20 cellular contexts compared by ENCODE assay signal in the genomic region with DNA sequence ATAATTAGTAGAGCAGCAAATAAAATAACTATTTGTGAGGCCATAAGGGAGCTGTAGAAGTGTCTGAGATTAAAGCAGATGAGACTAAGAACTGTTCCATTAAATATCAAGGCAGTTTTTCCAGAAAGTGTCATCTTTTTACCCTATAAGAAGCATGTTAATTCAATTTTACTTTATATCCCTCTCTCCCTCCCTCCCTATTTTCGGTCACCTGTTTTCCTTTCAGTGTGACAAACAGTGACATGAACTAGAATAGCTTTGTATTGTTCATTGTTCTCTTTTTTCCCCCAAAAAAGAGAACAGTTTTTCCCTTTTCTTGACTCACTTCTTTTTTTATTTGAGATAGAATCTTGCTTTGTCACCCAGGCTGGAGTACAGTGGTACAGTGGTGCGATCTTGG.
"Had no signal": no experiment of that assay in that cellular context is flagged by ENCODE, and none has a peak within 500 bp of the region (broad histone marks: within the 10 kb centered on the region; RNA-seq: fewer than 3 reads in every experiment).

No MANE protein-coding gene starts in this region.

- H3K27me3 Mint-ChIP-seq: activated CD4-positive, alpha-beta memory T cell treated with anti-CD3 and anti-CD28 coated beads for 36 hours; activated CD4-positive, alpha-beta T cell treated with anti-CD3 and anti-CD28 coated beads, Interleukin-2, amount 10 ng/mL, durations not matched to agents 7 days and 5 days; activated naive CD4-positive, alpha-beta T cell treated with anti-CD3 and anti-CD28 coated beads, Interleukin-2, amount 10 ng/mL, durations not matched to agents 7 days and 5 days; activated naive CD8-positive, alpha-beta T cell treated with anti-CD3 and anti-CD28 coated beads for 36 hours; T-helper 17 cell had no signal

- H3K27ac ChIP-seq: VCaP had no signal

- H3K9me3 Mint-ChIP-seq: activated CD4-positive, alpha-beta memory T cell treated with anti-CD3 and anti-CD28 coated beads for 36 hours; activated CD4-positive, alpha-beta T cell treated with anti-CD3 and anti-CD28 coated beads, Interleukin-2, amount 10 ng/mL, durations not matched to agents 7 days and 5 days; activated naive CD4-positive, alpha-beta T cell treated with anti-CD3 and anti-CD28 coated beads, Interleukin-2, amount 10 ng/mL, durations not matched to agents 7 days and 5 days; activated naive CD8-positive, alpha-beta T cell treated with anti-CD3 and anti-CD28 coated beads for 36 hours; activated T-cell treated with anti-CD3 and anti-CD28 coated beads, Interleukin-2, amount 50 U/mL, for 72 hours; activated T-helper 2 cell treated with anti-CD3 and anti-CD28 coated beads, Interferon-gamma antibody, Interleukin-2, Interleukin-4, amounts not matched to agents 10 μg/mL and 5 μg/mL and 100 μg/mL, durations not matched to agents 14 hours and 24 hours and 36 hours had no signal

- H3K4me1 Mint-ChIP-seq: activated CD4-positive, alpha-beta T cell treated with anti-CD3 and anti-CD28 coated beads, Interleukin-2, amount 10 ng/mL, durations not matched to agents 7 days and 5 days; activated naive CD4-positive, alpha-beta T cell treated with anti-CD3 and anti-CD28 coated beads, Interleukin-2, amount 10 ng/mL, durations not matched to agents 7 days and 5 days; activated naive CD8-positive, alpha-beta T cell treated with anti-CD3 and anti-CD28 coated beads for 36 hours had no signal

- H3K27ac Mint-ChIP-seq: activated CD4-positive, alpha-beta memory T cell treated with anti-CD3 and anti-CD28 coated beads for 36 hours; activated CD4-positive, alpha-beta T cell treated with anti-CD3 and anti-CD28 coated beads, Interleukin-2, amount 10 ng/mL, durations not matched to agents 7 days and 5 days; activated naive CD4-positive, alpha-beta T cell treated with anti-CD3 and anti-CD28 coated beads, Interleukin-2, amount 10 ng/mL, durations not matched to agents 7 days and 5 days; activated naive CD8-positive, alpha-beta T cell treated with anti-CD3 and anti-CD28 coated beads for 36 hours; activated T-cell treated with anti-CD3 and anti-CD28 coated beads, Interleukin-2, amount 50 U/mL, for 72 hours; activated T-helper 2 cell treated with anti-CD3 and anti-CD28 coated beads, Interferon-gamma antibody, Interleukin-2, Interleukin-4, amounts not matched to agents 10 μg/mL and 5 μg/mL and 100 μg/mL, durations not matched to agents 14 hours and 24 hours and 36 hours; T-helper 17 cell had no signal

- H3K4me3 Mint-ChIP-seq: activated CD4-positive, alpha-beta memory T cell treated with anti-CD3 and anti-CD28 coated beads for 36 hours; activated CD4-positive, alpha-beta T cell treated with anti-CD3 and anti-CD28 coated beads, Interleukin-2, amount 10 ng/mL, durations not matched to agents 7 days and 5 days; activated naive CD4-positive, alpha-beta T cell treated with anti-CD3 and anti-CD28 coated beads, Interleukin-2, amount 10 ng/mL, durations not matched to agents 7 days and 5 days; activated naive CD8-positive, alpha-beta T cell treated with anti-CD3 and anti-CD28 coated beads for 36 hours; activated T-cell treated with anti-CD3 and anti-CD28 coated beads, Interleukin-2, amount 50 U/mL, for 72 hours; T-helper 17 cell had no signal

- DNase-seq: activated CD4-positive, alpha-beta memory T cell treated with anti-CD3 and anti-CD28 coated beads for 36 hours; activated CD4-positive, alpha-beta T cell treated with anti-CD3 and anti-CD28 coated beads, Interleukin-2, amount 10 ng/mL, durations not matched to agents 7 days and 5 days; activated CD4-positive, CD25-positive, alpha-beta regulatory T cell; activated gamma-delta T cell treated with Interleukin-2 at 50 U/mL for 16 hours; activated naive CD4-positive, alpha-beta T cell treated with anti-CD3 and anti-CD28 coated beads, Interleukin-2, amount 10 ng/mL, durations not matched to agents 7 days and 5 days; activated naive CD8-positive, alpha-beta T cell treated with anti-CD3 and anti-CD28 coated beads for 36 hours; activated T-cell treated with anti-CD3 and anti-CD28 coated beads, Interleukin-2, amount 50 U/mL, for 72 hours; Karpas-422; MM.1S; NCI-H1105; NCI-H1436 treated with DMSO at 0.1 percent for 48 hours; NCI-H187; NCI-H2081; NCI-H510A treated with DMSO at 0.1 percent for 48 hours; NCI-H69; SIG-M5; T-helper 17 cell; T-helper 9 cell had no signal

- ATAC-seq: activated T-cell treated with anti-CD3 and anti-CD28 coated beads, Interleukin-2, amount 50 U/mL, for 72 hours; T-helper 17 cell had no signal
